Comparison of ENCODE assay signal across 8 cellular contexts in genomic region chr14:92540472-92541048, GRCh38. TPM values are rescaled to one million over a fixed set of nuclear protein-coding genes. Genes with fewer than 3 reads are reported as not detected.
DNase-seq lines count a peak whose midpoint lies in the region; ATAC-seq and TF ChIP-seq lines count a peak whose summit lies in the region.

No MANE protein-coding gene starts in this region.

- peak; percentile 94 for DNase-seq in MG63
- peak; percentile 74 for DNase-seq in cerebellar cortex (ENCODE audit: low spot score)
- DNase-seq in lower leg skin (ENCODE audit: low spot score in 2 of 2) = peak; percentile 89 to 97
- no peak for DNase-seq in activated CD8-positive, alpha-beta memory T cell treated with anti-CD3 and anti-CD28 coated beads, Interleukin-2, amount 50 U/mL, for 48 hours
- DNase-seq in NCI-H1436 (lab: John Stamatoyannopoulos, UW) = no peak

- peak overlapping the region; percentile 16 to 80 (median 65); a peak in 18 of 22 replicates for H3K27ac ChIP-seq in BLaER1 treated with 17β-estradiol and CSF1 and Interleukin-3, amounts not matched to agents 10 nM and 100 nM
- peak overlapping the region; percentile 97 for H3K27ac ChIP-seq in thymus (ENCODE audit: low read depth)

- ATAC-seq in GM19467 (IDR thresholded peaks at IDR 0.05; ENCODE audit: unreplicated experiment) = no peak

- intact Hi-C loops in lower leg skin (cut with DNase I; ENCODE audit: low total_unique reads) = no loop called here

- H4K20me1 ChIP-seq in BLaER1 treated with 17β-estradiol and CSF1 and Interleukin-3, amounts not matched to agents 10 nM and 100 nM = peaks cover 0 to 82% (median 0%) of the 10 kb centered on the region in 11 experiments; a peak in 7 of 22 replicates

- no peaks in the 10 kb centered on the region for H3K9me3 ChIP-seq in BLaER1 treated with 17β-estradiol and CSF1 and Interleukin-3, amounts not matched to agents 10 nM and 100 nM (replicated peaks in 1 of 11)
- H3K9me3 ChIP-seq in MG63 (no peaks in the 10 kb centered on the region), thymus (ENCODE audit: control insufficient read depth) (no peaks in the 10 kb centered on the region)

- peak overlapping the region in 8 of 11 experiments; percentile 21 to 69 (median 52); a peak in 14 of 22 replicates for H3K9ac ChIP-seq in BLaER1 treated with 17β-estradiol and CSF1 and Interleukin-3, amounts not matched to agents 10 nM and 100 nM

- H3K36me3 ChIP-seq in BLaER1 treated with 17β-estradiol and CSF1 and Interleukin-3, amounts not matched to agents 10 nM and 100 nM = no peaks in the 10 kb centered on the region
- H3K36me3 ChIP-seq in MG63 (no peaks in the 10 kb centered on the region), thymus (ENCODE audit: control insufficient read depth, insufficient read depth) (no peaks in the 10 kb centered on the region)

- peak overlapping the region; percentile 75 to 96 (median 89) for H3K4me2 ChIP-seq in BLaER1 treated with 17β-estradiol and CSF1 and Interleukin-3, amounts not matched to agents 10 nM and 100 nM

- H3K27me3 ChIP-seq in BLaER1 treated with 17β-estradiol and CSF1 and Interleukin-3, amounts not matched to agents 10 nM and 100 nM = no peaks in the 10 kb centered on the region
- H3K27me3 ChIP-seq in MG63 = no peaks in the 10 kb centered on the region
- H3K27me3 ChIP-seq in thymus (ENCODE audit: control insufficient read depth, insufficient read depth) = no peaks in the 10 kb centered on the region

- 3 to 4% methylated on average over 5 to 6 of the region's 6 CpGs for WGBS in lower leg skin, 2 donors
- 44% methylated on average over 6 of the region's 6 CpGs for WGBS in thymus

- no peak for TF ChIP-seq CTCF in lower leg skin (IDR thresholded peaks at IDR 0.05)

- peaks cover 23 to 52% (median 44%) of the 10 kb centered on the region in 10 experiments for H3K4me1 ChIP-seq in BLaER1 treated with 17β-estradiol and CSF1 and Interleukin-3, amounts not matched to agents 10 nM and 100 nM
- peaks cover 47% of the 10 kb centered on the region for H3K4me1 ChIP-seq in thymus (ENCODE audit: control insufficient read depth, insufficient read depth, low read length)

- H3K4me3 ChIP-seq in BLaER1 treated with 17β-estradiol and CSF1 and Interleukin-3, amounts not matched to agents 10 nM and 100 nM = peak overlapping the region in 3 of 10 experiments; percentile 9 to 36 (median 12); a peak in 5 of 20 replicates
- H3K4me3 ChIP-seq in MG63 (no peak overlapping the region), lower leg skin (ENCODE audit: low read depth, poor library complexity, severe bottlenecking) (no peak overlapping the region), thymus (ENCODE audit: low read length) (no peak overlapping the region)

- TF ChIP-seq POLR2A in lower leg skin (IDR thresholded peaks at IDR 0.05) = no peak

RNA-seq across cellular contexts. Expression of gene RIN3, which starts 27.0 kb away (rescaled TPM):
- 1.4 and 2.2 TPM in 2 replicates for total RNA-seq in MG63 (2014; rRNA removed; shearing (Covaris generic); ENCODE audit: low replicate concordance)
- 1 to 10 TPM; 3.0 to 8.7 (median 7.5) TPM for total RNA-seq in lower leg skin
- polyA plus RNA-seq in thymus = 20.6 TPM

Comparison
In these comparisons a context has a peak if more than half of its experiments do, and no peak if none do; other contexts are left out.
1. DNase-seq: peak in MG63 (single experiment), cerebellar cortex (single experiment) and lower leg skin (2 of 2); none in activated CD8-positive, alpha-beta memory T cell treated with anti-CD3 and anti-CD28 coated beads, Interleukin-2, amount 50 U/mL, for 48 hours (single experiment) and NCI-H1436 (single experiment).